ENCODE assay signal across 18 cellular contexts in genomic region chr14:60097974-60098373, GRCh38. TPM values are rescaled to one million over a fixed set of nuclear protein-coding genes. Genes with fewer than 3 reads are reported as not detected.
A peak's percentile ranks its signal among the peaks of the same experiment; 100 is the strongest.
DNase-seq lines count a peak whose midpoint lies in the region; ATAC-seq and TF ChIP-seq lines count a peak whose summit lies in the region.
"Had no signal": no experiment of that assay in that cellular context is flagged by ENCODE, and none has a peak within 500 bp of the region (broad histone marks: within the 10 kb centered on the region; RNA-seq: fewer than 3 reads in every experiment).

No MANE protein-coding gene starts in this region.

- no peak overlapping the region for H3K9ac ChIP-seq in H9 (ENCODE audit: extremely low read depth, insufficient read length, low read length)
- no peak overlapping the region for H3K9ac ChIP-seq in endodermal cell (ENCODE audit: extremely low read depth, low read length, poor library complexity, severe bottlenecking)

- no peak for TF ChIP-seq CTCF in H9 (conservative IDR thresholded peaks at IDR 0.05)
- TF ChIP-seq CTCF in endodermal cell (conservative IDR thresholded peaks at IDR 0.05), result no peak
- no peak for TF ChIP-seq CTCF in psoas muscle (IDR thresholded peaks at IDR 0.05)
- no peak for TF ChIP-seq CTCF in testis (IDR thresholded peaks at IDR 0.05)
- TF ChIP-seq CTCF in hepatocyte (IDR thresholded peaks at IDR 0.05; ENCODE audit: poor library complexity), result no peak

- H3K9me3 Mint-ChIP-seq in H9, result peaks cover 0 to 2% of the 10 kb centered on the region in 2 experiments; a peak in 1 of 5 replicates
- peaks cover 8% of the 10 kb centered on the region for H3K9me3 Mint-ChIP-seq in endodermal cell
- H3K9me3 Mint-ChIP-seq: CD4-positive, alpha-beta T cell; IgD-negative memory B cell had no signal

- H3K79me1 ChIP-seq in H9 (ENCODE audit: insufficient read depth, low read depth, low read length, poor library complexity, severe bottlenecking), result peaks cover 10% of the 10 kb centered on the region

- H2BK15ac ChIP-seq in H9 (ENCODE audit: low read depth, low read length), result no peak overlapping the region

- H3K27me3 Mint-ChIP-seq in H9 (ENCODE audit: low read depth) (no peaks in the 10 kb centered on the region), endodermal cell (ENCODE audit: insufficient read depth) (no peaks in the 10 kb centered on the region)
- H3K27me3 Mint-ChIP-seq: CD4-positive, alpha-beta T cell; IgD-negative memory B cell had no signal

- no peak overlapping the region for H3K14ac ChIP-seq in H9 (ENCODE audit: insufficient read depth, low read length)

- no peaks in the 10 kb centered on the region for H3K9me3 ChIP-seq in H9 (ENCODE audit: control insufficient read depth, low read depth, low read length)
- peaks cover 15% of the 10 kb centered on the region for H3K9me3 ChIP-seq in endodermal cell (ENCODE audit: control insufficient read depth, low read length)
- no peaks in the 10 kb centered on the region for H3K9me3 ChIP-seq in psoas muscle
- H3K9me3 ChIP-seq in testis, result no peaks in the 10 kb centered on the region
- H3K9me3 ChIP-seq in hepatocyte (ENCODE audit: low read depth), result no peaks in the 10 kb centered on the region
- H3K9me3 ChIP-seq: SJSA1 had no signal

- H3K56ac ChIP-seq in H9 (ENCODE audit: insufficient read length, low read depth, low read length), result no peak overlapping the region

- no peak overlapping the region for H2BK12ac ChIP-seq in H9 (ENCODE audit: insufficient read length, low read depth, low read length)

- H4K8ac ChIP-seq in H9 (replicated peaks; ENCODE audit: insufficient read length, low read depth, low read length), result no peak overlapping the region

- TF ChIP-seq POLR2A in testis (IDR thresholded peaks at IDR 0.05), result no peak

- H3K27ac ChIP-seq in H9 (ENCODE audit: insufficient read length, low read depth, low read length) (no peak overlapping the region), endodermal cell (ENCODE audit: low read depth, low read length) (no peak overlapping the region), psoas muscle (peak overlapping the region; percentile 97), testis (no peak overlapping the region), hepatocyte (no peak overlapping the region)
- H3K27ac ChIP-seq: SJSA1 had no signal

- DNase-seq in H9 (no peak), NCI-H226 (peak; percentile 75), endodermal cell (no peak), psoas muscle (no peak), testis (no peak), SHP77 treated with DMSO at 0.1 percent for 48 hours (lab: John Stamatoyannopoulos, UW) (no peak), hepatocyte (ENCODE audit: low spot score) (no peak)
- DNase-seq: Calu3; CD4-positive, alpha-beta T cell; DMS53; H7; NCI-H1436; NCI-H2029; NCI-H2171 treated with DMSO at 0.1 percent for 48 hours; NCI-H748 treated with DMSO at 0.1 percent for 48 hours; RPMI8226 had no signal

- peaks cover 13% of the 10 kb centered on the region; the same call in 1 of the 2 replicates for H3K79me2 ChIP-seq in H9 (ENCODE audit: insufficient read depth, low read length)
- peaks cover 100% of the 10 kb centered on the region for H3K79me2 ChIP-seq in hepatocyte

- H3K27me3 ChIP-seq in H9 (ENCODE audit: insufficient read depth, low read length) (no peaks in the 10 kb centered on the region), endodermal cell (ENCODE audit: control insufficient read depth, insufficient read depth, low read length, poor library complexity, severe bottlenecking) (no peaks in the 10 kb centered on the region), psoas muscle (ENCODE audit: insufficient read depth in 3 of 3, low read length in 2 of 3) (no peaks in the 10 kb centered on the region), testis (no peaks in the 10 kb centered on the region), hepatocyte (no peaks in the 10 kb centered on the region)
- H3K27me3 ChIP-seq: SJSA1 had no signal

- H4K91ac ChIP-seq in H9 (ENCODE audit: insufficient read length, low read depth, low read length), result no peak overlapping the region

- H3K9me2 ChIP-seq in hepatocyte (replicated peaks; ENCODE audit: insufficient read depth), result no peaks in the 10 kb centered on the region

- no peak overlapping the region for H2BK5ac ChIP-seq in H9 (ENCODE audit: insufficient read length, low read length)

- peaks cover under 1% of the 10 kb centered on the region for H3K23me2 ChIP-seq in H9 (ENCODE audit: insufficient read length, low read depth, low read length, poor library complexity, severe bottlenecking)

- intact Hi-C loops in psoas muscle (cut with DNase I) (loop anchor here in 1 of 2 donors (10.0 kb wide), 1 partner anchor 133 kb away; no protein-coding TSS in a partner anchor), testis (cut with DNase I; ENCODE audit: low total_unique reads) (no loop called here)

- H3K36me3 Mint-ChIP-seq in H9 (ENCODE audit: insufficient read depth in 1 of 3, low read depth in 3 of 3) (peaks cover 16 to 24% (median 17%) of the 10 kb centered on the region in 3 experiments), endodermal cell (ENCODE audit: low read depth) (peaks cover 22% of the 10 kb centered on the region)

- WGBS in H9 (ENCODE audit: extremely low coverage, insufficient read length, low lambda C conversion rate), result no CpG with 5 or more reads among the region's 6 CpGs
- WGBS in endodermal cell (ENCODE audit: insufficient coverage in 1 of 2, insufficient read length in 1 of 2), 2 experiments, result 96 to 100% methylated on average over 6 of the region's 6 CpGs
- WGBS in psoas muscle, 3 donors, result 66 to 72% (median 67%) methylated on average over 6 of the region's 6 CpGs
- 77 to 88% methylated on average over 6 of the region's 6 CpGs for WGBS in testis, 2 donors
- WGBS in hepatocyte (ENCODE audit: low lambda C conversion rate, missing lambda C conversion rate), result 57% methylated on average over 6 of the region's 6 CpGs

- no peak overlapping the region for H2BK120ac ChIP-seq in H9 (ENCODE audit: low read depth, low read length, poor library complexity, severe bottlenecking)

- H3K27ac Mint-ChIP-seq in H9 (peak overlapping the region in 2 of 3 experiments; percentile 21 to 36; a peak in 4 of 7 replicates), endodermal cell (peak overlapping the region; percentile 42)
- H3K27ac Mint-ChIP-seq: CD4-positive, alpha-beta T cell; IgD-negative memory B cell had no signal

- H3K4me1 ChIP-seq in H9 (ENCODE audit: insufficient read depth, low read length) (peaks cover 4% of the 10 kb centered on the region; the same call in 1 of the 2 replicates), endodermal cell (ENCODE audit: control insufficient read depth, insufficient read depth, low read length) (no peaks in the 10 kb centered on the region), psoas muscle (peaks cover 58% of the 10 kb centered on the region), testis (peaks cover 15% of the 10 kb centered on the region), hepatocyte (ENCODE audit: insufficient read depth) (peaks cover 8% of the 10 kb centered on the region)

- no peak overlapping the region for H3K18ac ChIP-seq in H9 (ENCODE audit: insufficient read length, low read depth, low read length)

- H3K4me3 ChIP-seq in endodermal cell (ENCODE audit: low read length) (no peak overlapping the region), psoas muscle (no peak overlapping the region), testis (no peak overlapping the region), hepatocyte (no peak overlapping the region)
- H3K4me3 ChIP-seq: SJSA1 had no signal

- ATAC-seq in psoas muscle, result no peak

- H3T11ph ChIP-seq in H9 (ENCODE audit: low read length), result no peak overlapping the region

- H2AK5ac ChIP-seq in H9 (ENCODE audit: insufficient read length, low read length), result no peak overlapping the region

- H4K20me1 ChIP-seq in H9 (ENCODE audit: control insufficient read depth, insufficient read depth, insufficient read length), result no peaks in the 10 kb centered on the region
- H4K20me1 ChIP-seq in hepatocyte (ENCODE audit: insufficient read depth, poor library complexity, severe bottlenecking), result peaks cover 14% of the 10 kb centered on the region

- H2AFZ ChIP-seq in H9 (ENCODE audit: low read length) (no peak overlapping the region), hepatocyte (no peak overlapping the region)

- no peak overlapping the region for H4K5ac ChIP-seq in H9 (ENCODE audit: insufficient read length, low read depth, low read length)

- no peak overlapping the region for H3K4me3 Mint-ChIP-seq in H9
- no peak overlapping the region for H3K4me3 Mint-ChIP-seq in endodermal cell
- H3K4me3 Mint-ChIP-seq: CD4-positive, alpha-beta T cell; IgD-negative memory B cell had no signal

- H3K36me3 ChIP-seq in endodermal cell (ENCODE audit: control insufficient read depth, insufficient read depth, low read length), result peaks cover 30% of the 10 kb centered on the region
- peaks cover 3 to 5% of the 10 kb centered on the region in 2 donors for H3K36me3 ChIP-seq in psoas muscle (ENCODE audit: insufficient read depth in 1 of 2, low read depth in 1 of 2)
- no peaks in the 10 kb centered on the region for H3K36me3 ChIP-seq in testis (ENCODE audit: low read depth, missing control alignments)
- no peaks in the 10 kb centered on the region for H3K36me3 ChIP-seq in hepatocyte (replicated peaks; ENCODE audit: insufficient read depth, low read depth)

- no peak overlapping the region for H3K4ac ChIP-seq in H9 (ENCODE audit: low read depth, low read length)

- H3K4me2 ChIP-seq in H9 (ENCODE audit: insufficient read depth, insufficient read length, low read length), result no peak overlapping the region
- H3K4me2 ChIP-seq in hepatocyte, result no peak overlapping the region

- H2BK20ac ChIP-seq in H9 (ENCODE audit: low read depth, low read length, poor library complexity, severe bottlenecking), result no peak overlapping the region

- H3K4me1 Mint-ChIP-seq in H9 (peaks cover 30 to 35% of the 10 kb centered on the region in 2 experiments), endodermal cell (peaks cover 33% of the 10 kb centered on the region)

- H3K23ac ChIP-seq in H9 (ENCODE audit: insufficient read length, low read depth, low read length), result no peak overlapping the region

RNA-seq across cellular contexts. Expression of gene PCNX4, which starts 6.3 kb away (rescaled TPM):
- 39.9 and 40.0 TPM in 2 replicates for total RNA-seq in H9 (2021)
- 10 to 100 TPM; 61.1 to 74.3 TPM for total RNA-seq in endodermal cell
- 82.0 TPM for polyA plus RNA-seq in endodermal cell (2013, experiment 1 of 2)
- 79.0 TPM for polyA plus RNA-seq in endodermal cell (2013, experiment 2 of 2)
- 10 to 100 TPM; 24.4 to 41.4 (median 38.5) TPM for total RNA-seq in psoas muscle
- 10 to 100 TPM; 13.0 to 21.6 (median 20.1) TPM for polyA plus RNA-seq in psoas muscle
- total RNA-seq in testis, result 100 to 1,000 TPM; 118 to 133 TPM
- polyA plus RNA-seq in testis (ENCODE audit: insufficient read depth, low read depth, low replicate concordance), result 42.3 TPM
- total RNA-seq in hepatocyte, result 60.0 and 84.2 TPM in 2 replicates
- polyA plus RNA-seq in hepatocyte, result 22.4 and 28.8 TPM in 2 replicates
